36 cellular contexts compared by ENCODE assay signal in genomic region chr1:115222616-115223402, GRCh38.
DNase-seq lines count a peak whose midpoint lies in the region; ATAC-seq, FAIRE-seq and TF ChIP-seq lines count a peak whose summit lies in the region.
"Had no signal": no experiment of that assay in that cellular context is flagged by ENCODE, and none has a peak within 500 bp of the region (broad histone marks: within the 10 kb centered on the region; RNA-seq: fewer than 3 reads in every experiment).

No MANE protein-coding gene starts in this region.

- ATAC-seq in GM18868 (IDR thresholded peaks at IDR 0.05; ENCODE audit: unreplicated experiment), result no peak
- ATAC-seq in HepG2, result no peak
- ATAC-seq: activated CD4-positive, alpha-beta T cell treated with anti-CD3 and anti-CD28 coated beads for 36 hours; activated CD8-positive, alpha-beta T cell treated with anti-CD3 and anti-CD28 coated beads, Interleukin-2, amount 10 ng/mL, durations not matched to agents 7 days and 5 days; effector memory CD8-positive, alpha-beta T cell; gastrocnemius medialis; HCT116; K562; left lobe of liver; Panc1; upper lobe of right lung had no signal

- in situ Hi-C loops in HepG2 (cut with HindIII; ENCODE audit: extremely low pct_ligation_motif_present, low pct_unique_long_range_greater_than_20kb), result no loop called here

- H3K9me3 Mint-ChIP-seq in HFFc6 (no peaks in the 10 kb centered on the region), mesothelial cell of epicardium (no peaks in the 10 kb centered on the region)
- H3K9me3 Mint-ChIP-seq: activated naive CD4-positive, alpha-beta T cell treated with anti-CD3 and anti-CD28 coated beads, Interleukin-2, amount 50 U/mL, for 24 hours; effector memory CD8-positive, alpha-beta T cell; memory B cell; neural crest cell had no signal

- H3K4me3 ChIP-seq in HepG2 (replicated peaks in 1 of 3; ENCODE audit: insufficient read depth in 1 of 3, low read depth in 2 of 3, low read length in 3 of 3), result no peak overlapping the region
- H3K4me3 ChIP-seq: coronary artery, gastrocnemius medialis, K562, ovary, SJCRH30, skin epidermis, upper lobe of right lung had no signal

- no peak overlapping the region for H3K9ac ChIP-seq in HepG2 (ENCODE audit: insufficient read depth, low read depth, low read length)

- TF ChIP-seq EP300 in HepG2 (IDR thresholded peaks at IDR 0.05; ENCODE audit: low read depth in 2 of 2, low read length in 2 of 2) (no peak), HepG2 (CRISPR knock-in tag; IDR thresholded peaks at IDR 0.05; ENCODE audit: borderline replicate concordance) (no peak)

- POLR2A ChIA-PET in HepG2 (lab: Yijun Ruan, JAX), result no interaction called here

- no peaks in the 10 kb centered on the region for H3K36me3 ChIP-seq in HepG2 (replicated peaks in 1 of 2; ENCODE audit: control insufficient read depth in 1 of 2, insufficient read depth in 2 of 2, low read length in 2 of 2)
- H3K36me3 ChIP-seq: gastrocnemius medialis, ovary, SJCRH30, upper lobe of right lung had no signal

- TF ChIP-seq CTCF in HFFc6 (IDR thresholded peaks at IDR 0.05) (no peak), HepG2 (CRISPR knock-in tag; IDR thresholded peaks at IDR 0.05) (no peak), mesothelial cell of epicardium (IDR thresholded peaks at IDR 0.05; ENCODE audit: unreplicated experiment) (no peak)

- H3K36me3 Mint-ChIP-seq in HFFc6 (ENCODE audit: low read depth), result peaks cover 37% of the 10 kb centered on the region
- H3K36me3 Mint-ChIP-seq in mesothelial cell of epicardium, result no peaks in the 10 kb centered on the region
- H3K36me3 Mint-ChIP-seq: activated naive CD4-positive, alpha-beta T cell treated with anti-CD3 and anti-CD28 coated beads, Interleukin-2, amount 50 U/mL, for 24 hours; CD14-positive monocyte; memory B cell had no signal

- no peaks in the 10 kb centered on the region for H4K20me1 ChIP-seq in HepG2 (ENCODE audit: insufficient read depth, low read length)

- H3K27me3 ChIP-seq in HepG2 (ENCODE audit: control insufficient read depth in 1 of 2, insufficient read depth in 2 of 2, low read length in 2 of 2), result no peaks in the 10 kb centered on the region
- H3K27me3 ChIP-seq: gastrocnemius medialis, ovary, SJCRH30, upper lobe of right lung had no signal

- H3K27ac ChIP-seq in epithelial cell of prostate (peak overlapping the region; percentile 71), HepG2 (ENCODE audit: extremely low read length, insufficient read depth, low read length) (no peak overlapping the region)
- H3K27ac ChIP-seq: coronary artery, gastrocnemius medialis, ovary, SJCRH30, upper lobe of right lung, VCaP had no signal

- no peak overlapping the region for H3K4me2 ChIP-seq in HepG2 (ENCODE audit: low read depth, low read length)

- no peak for FAIRE-seq in HepG2 (lab: Jason Lieb, UNC)
- FAIRE-seq: K562 had no signal

- no peak overlapping the region for H3K4me3 Mint-ChIP-seq in HFFc6
- H3K4me3 Mint-ChIP-seq in mesothelial cell of epicardium, result no peak overlapping the region
- H3K4me3 Mint-ChIP-seq: activated CD4-positive, alpha-beta T cell treated with anti-CD3 and anti-CD28 coated beads for 36 hours; activated CD8-positive, alpha-beta T cell treated with anti-CD3 and anti-CD28 coated beads, Interleukin-2, amount 10 ng/mL, durations not matched to agents 7 days and 5 days; activated naive CD4-positive, alpha-beta T cell treated with anti-CD3 and anti-CD28 coated beads, Interleukin-2, amount 50 U/mL, for 24 hours; CD14-positive monocyte; effector memory CD8-positive, alpha-beta T cell; memory B cell; neural crest cell had no signal

- H3K4me1 Mint-ChIP-seq in HFFc6 (ENCODE audit: low read depth) (peaks cover 41% of the 10 kb centered on the region), mesothelial cell of epicardium (peaks cover 15% of the 10 kb centered on the region)
- H3K4me1 Mint-ChIP-seq: activated CD4-positive, alpha-beta T cell treated with anti-CD3 and anti-CD28 coated beads for 36 hours; activated naive CD4-positive, alpha-beta T cell treated with anti-CD3 and anti-CD28 coated beads, Interleukin-2, amount 50 U/mL, for 24 hours; CD14-positive monocyte; memory B cell had no signal

- 33% methylated on average over 3 of the region's 3 CpGs for WGBS in HepG2 (ENCODE audit: low lambda C conversion rate)

- no TSS peak for BruUV-seq in HepG2 (replicated peaks; lab: Mats Ljungman, UMichigan)

- H3K27ac Mint-ChIP-seq in HFFc6 (peak overlapping the region; percentile 35), mesothelial cell of epicardium (no peak overlapping the region)
- H3K27ac Mint-ChIP-seq: activated CD4-positive, alpha-beta T cell treated with anti-CD3 and anti-CD28 coated beads for 36 hours; activated CD8-positive, alpha-beta T cell treated with anti-CD3 and anti-CD28 coated beads, Interleukin-2, amount 10 ng/mL, durations not matched to agents 7 days and 5 days; activated naive CD4-positive, alpha-beta T cell treated with anti-CD3 and anti-CD28 coated beads, Interleukin-2, amount 50 U/mL, for 24 hours; effector memory CD8-positive, alpha-beta T cell; memory B cell had no signal

- DNase-seq in HFFc6, result no peak
- peak; percentile 91 for DNase-seq in RPMI7951 (ENCODE audit: low read depth)
- DNase-seq in epithelial cell of prostate (ENCODE audit: low read depth, low spot score), result no peak
- DNase-seq in kidney tubule cell (ENCODE audit: low spot score), result peak; percentile 92
- no peak for DNase-seq in stimulated activated CD4-positive, alpha-beta T cell treated with anti-CD3 and anti-CD28 coated beads, Interleukin-1b, Interleukin-23, amount 100 ng/mL, for 48 hours
- no peak for DNase-seq in HepG2 (ENCODE audit: low spot score)
- DNase-seq in mesothelial cell of epicardium (ENCODE audit: low spot score in 2 of 2, unreplicated experiment in 2 of 2), result no peak
- DNase-seq: activated CD4-positive, alpha-beta T cell treated with anti-CD3 and anti-CD28 coated beads for 36 hours; activated CD8-positive, alpha-beta T cell treated with anti-CD3 and anti-CD28 coated beads, Interleukin-2, amount 10 ng/mL, durations not matched to agents 7 days and 5 days; Calu3; caudate nucleus; DND-41; effector memory CD8-positive, alpha-beta T cell; gastrocnemius medialis; NCI-H1105 treated with DMSO at 0.1 percent for 48 hours; NCI-H1930; NCI-H2227 treated with DMSO at 0.1 percent for 48 hours; NCI-H526 treated with DMSO at 0.1 percent for 48 hours; ovary; SJCRH30; stimulated activated naive CD4-positive, alpha-beta T cell; SW 1271; T1000; upper lobe of right lung had no signal

- H3K9me3 ChIP-seq in HepG2 (ENCODE audit: low read length), result no peaks in the 10 kb centered on the region
- H3K9me3 ChIP-seq: gastrocnemius medialis, ovary, SJCRH30, upper lobe of right lung had no signal

- H3K4me1 ChIP-seq in HepG2 (ENCODE audit: insufficient read depth, low read length), result no peaks in the 10 kb centered on the region
- H3K4me1 ChIP-seq: gastrocnemius medialis, SJCRH30, upper lobe of right lung had no signal

- no peaks in the 10 kb centered on the region for H3K79me2 ChIP-seq in HepG2 (ENCODE audit: insufficient read depth, low read length)

- no peaks in the 10 kb centered on the region; the same call in none of the 2 replicates for H3K27me3 Mint-ChIP-seq in HFFc6 (ENCODE audit: insufficient read depth)
- no peaks in the 10 kb centered on the region for H3K27me3 Mint-ChIP-seq in mesothelial cell of epicardium (ENCODE audit: low read depth)

- no peak for TF ChIP-seq POLR2A in HepG2 (IDR thresholded peaks at IDR 0.05; ENCODE audit: insufficient read depth in 1 of 2, low read depth in 2 of 2, low read length in 2 of 2)

- CTCF ChIA-PET in HepG2 (lab: Yijun Ruan, JAX; ENCODE audit: low intra/inter-chr PET ratio, low total read pairs), result no interaction called here

- no peak for TF ChIP-seq RAD21 in HepG2 (CRISPR knock-in tag; IDR thresholded peaks at IDR 0.05)

- intact Hi-C loops in HepG2 (cut with micrococcal nuclease; ENCODE audit: unreplicated experiment), result no loop called here

- H2AFZ ChIP-seq in HepG2 (ENCODE audit: low read length), result no peak overlapping the region

TF ChIP-seq in HepG2, 621 proteins besides CTCF, POLR2A, EP300 and RAD21 (continues in another document):
- TF ChIP-seq, protein P1, sequence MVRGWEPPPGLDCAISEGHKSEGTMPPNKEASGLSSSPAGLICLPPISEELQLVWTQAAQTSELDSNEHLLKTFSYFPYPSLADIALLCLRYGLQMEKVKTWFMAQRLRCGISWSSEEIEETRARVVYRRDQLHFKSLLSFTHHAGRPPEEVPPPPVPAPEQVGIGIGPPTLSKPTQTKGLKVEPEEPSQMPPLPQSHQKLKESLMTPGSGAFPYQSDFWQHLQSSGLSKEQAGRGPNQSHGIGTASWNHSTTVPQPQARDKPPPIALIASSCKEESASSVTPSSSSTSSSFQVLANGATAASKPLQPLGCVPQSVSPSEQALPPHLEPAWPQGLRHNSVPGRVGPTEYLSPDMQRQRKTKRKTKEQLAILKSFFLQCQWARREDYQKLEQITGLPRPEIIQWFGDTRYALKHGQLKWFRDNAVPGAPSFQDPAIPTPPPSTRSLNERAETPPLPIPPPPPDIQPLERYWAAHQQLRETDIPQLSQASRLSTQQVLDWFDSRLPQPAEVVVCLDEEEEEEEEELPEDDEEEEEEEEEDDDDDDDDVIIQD (CRISPR knock-in tag; IDR thresholded peaks at IDR 0.05; ENCODE audit: low read depth), result no peak
- TF ChIP-seq ZNF280B (CRISPR knock-in tag; IDR thresholded peaks at IDR 0.05; ENCODE audit: borderline replicate concordance) (no peak), MAF1 (CRISPR knock-in tag; IDR thresholded peaks at IDR 0.05; ENCODE audit: borderline replicate concordance) (no peak)

Comparison
In these comparisons a context has a peak if more than half of its experiments do, and no peak if none do; other contexts are left out.
1. DNase-seq: peak in RPMI7951 (single experiment) and kidney tubule cell (single experiment); none in HFFc6 (single experiment), epithelial cell of prostate (single experiment), stimulated activated CD4-positive, alpha-beta T cell treated with anti-CD3 and anti-CD28 coated beads, Interleukin-1b, Interleukin-23, amount 100 ng/mL, for 48 hours (single experiment), HepG2 (single experiment) and mesothelial cell of epicardium (0 of 2).